In the genomic region with DNA sequence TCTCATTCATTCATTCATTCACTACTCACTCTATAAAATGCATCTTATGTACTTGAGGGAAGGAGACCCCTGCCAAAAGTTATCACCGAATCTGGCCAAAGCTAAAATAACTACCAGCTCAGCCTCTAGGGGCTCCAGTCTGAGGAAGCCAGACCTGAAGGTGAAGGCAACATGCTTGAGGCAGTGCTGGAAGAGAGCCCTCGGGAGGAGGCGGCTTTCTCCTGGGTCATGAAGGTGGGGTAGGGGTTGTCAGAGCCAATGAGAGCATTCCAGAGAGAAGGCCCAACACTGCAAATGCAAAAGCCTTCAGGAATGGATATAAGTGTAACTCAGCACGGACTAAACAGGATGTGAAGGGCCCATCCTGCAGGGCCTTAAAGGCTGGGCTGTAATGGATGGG, we compare ENCODE assay signal across 26 cellular contexts.
DNase-seq lines count a peak whose midpoint lies in the region; ATAC-seq, FAIRE-seq and TF ChIP-seq lines count a peak whose summit lies in the region.
"Had no signal": no experiment of that assay in that cellular context is flagged by ENCODE, and none has a peak within 500 bp of the region (broad histone marks: within the 10 kb centered on the region; RNA-seq: fewer than 3 reads in every experiment).

No MANE protein-coding gene starts in this region.

- CTCF ChIA-PET in HCT116 (lab: Charles Lee): interaction anchor here (0.9 kb wide), 2 partner anchors 8 to 15 kb away, joined by 3 read pairs; no protein-coding TSS in a partner anchor

- no peak overlapping the region for H3K4me2 ChIP-seq in HCT116 (ENCODE audit: low read length)

- no peak for TF ChIP-seq RAD21 in HCT116 (IDR thresholded peaks at IDR 0.05; ENCODE audit: low read depth)

- no peak overlapping the region for H3K9ac ChIP-seq in HCT116 (ENCODE audit: low read length)

- no peaks in the 10 kb centered on the region for H3K9me2 ChIP-seq in HCT116 (ENCODE audit: insufficient read depth)

- TF ChIP-seq POLR2A in HCT116 (IDR thresholded peaks at IDR 0.05; ENCODE audit: borderline replicate concordance, extremely low read depth, insufficient read depth, insufficient read length) (no peak), GM12891 (IDR thresholded peaks at IDR 0.05; ENCODE audit: low read depth, low read length) (no peak)

- H3K27me3 ChIP-seq in HCT116 (ENCODE audit: insufficient read depth, low read length) (no peaks in the 10 kb centered on the region), brain microvascular endothelial cell (replicated peaks) (no peaks in the 10 kb centered on the region)
- H3K27me3 ChIP-seq: thyroid gland had no signal

- H3K79me2 ChIP-seq in HCT116 (ENCODE audit: insufficient read depth, low read length): no peaks in the 10 kb centered on the region

- intact Hi-C loops in HCT116 (cut with micrococcal nuclease): no loop called here

- H3K9me3 ChIP-seq in HCT116 (ENCODE audit: control insufficient read depth in 1 of 2, insufficient read depth in 1 of 2, low read depth in 1 of 2, low read length in 2 of 2): no peaks in the 10 kb centered on the region
- H3K9me3 ChIP-seq: esophagus muscularis mucosa, prostate gland, thyroid gland had no signal

- ATAC-seq in HCT116: peak; percentile 93
- ATAC-seq: activated CD4-positive, CD25-positive, alpha-beta regulatory T cell treated with anti-CD3 and anti-CD28 coated beads, Interleukin-2, amount 50 U/mL, for 24 hours; activated CD8-positive, alpha-beta T cell treated with anti-CD3 and anti-CD28 coated beads, Interleukin-2, amount 10 ng/mL, durations not matched to agents 7 days and 5 days; left lobe of liver; natural killer cell treated with Interleukin-12 subunit alpha and Interleukin-12 subunit beta and Interleukin-15 and Interleukin-18, amount 100 ng/mL, for 72 hours; stimulated activated naive CD8-positive, alpha-beta T cell treated with anti-CD3 and anti-CD28 coated beads, Interleukin-15, Interleukin-2, amounts not matched to agents 100 U/mL and 50 U/mL, for 24 hours had no signal

- H3K4me3 ChIP-seq in HCT116 (replicated peaks in 1 of 2; ENCODE audit: low read depth in 1 of 2, low read length in 2 of 2) (no peak overlapping the region), brain microvascular endothelial cell (ENCODE audit: low read depth, low read length) (no peak overlapping the region)
- H3K4me3 ChIP-seq: esophagus muscularis mucosa, prostate gland, thyroid gland had no signal

- peaks cover 0 to 9% of the 10 kb centered on the region in 2 experiments; a peak in 1 of 4 replicates for H3K4me1 ChIP-seq in HCT116 (ENCODE audit: control insufficient read depth in 1 of 2, insufficient read depth in 2 of 2, low read length in 2 of 2)
- H3K4me1 ChIP-seq: esophagus muscularis mucosa, prostate gland, thyroid gland had no signal

- peak; percentile 31 for DNase-seq in Daoy (ENCODE audit: low read depth)
- no peak for DNase-seq in HCT116 (ENCODE audit: low read depth, low spot score)
- DNase-seq in brain microvascular endothelial cell: no peak
- peak; percentile 29 for DNase-seq in left kidney (ENCODE audit: low read depth, low spot score)
- DNase-seq in NCI-H2227 (lab: John Stamatoyannopoulos, UW; ENCODE audit: unreplicated experiment): no peak
- no peak for DNase-seq in GM12891 (ENCODE audit: insufficient read length, low spot score)
- no peak for DNase-seq in stimulated activated CD4-positive, alpha-beta T cell treated with anti-CD3 and anti-CD28 coated beads, Interleukin-12 subunit alpha, Interleukin-12 subunit beta, amount 100 ng/mL, for 4 hours
- DNase-seq in stimulated activated CD4-positive, alpha-beta T cell treated with anti-CD3 and anti-CD28 coated beads, Interleukin-2, amount 100 ng/mL, for 24 hours: no peak
- DNase-seq: activated CD8-positive, alpha-beta T cell treated with anti-CD3 and anti-CD28 coated beads, Interleukin-2, amount 10 ng/mL, durations not matched to agents 7 days and 5 days; activated naive CD4-positive, alpha-beta T cell treated with Interleukin-2 at 50 U/mL for 16 hours; activated T-cell treated with anti-CD3 and anti-CD28 coated beads, Interleukin-2, amount 50 U/mL, for 1 hour; amniotic stem cell; DMS79 treated with DMSO at 0.1 percent for 48 hours; effector CD4-positive, alpha-beta T cell; KG1; MV-4-11; NCI-H2029 treated with DMSO at 0.1 percent for 48 hours; stimulated activated CD4-positive, alpha-beta T cell treated with anti-CD3 and anti-CD28 coated beads, Interleukin-4, amount 100 ng/mL, for 1 hour; stimulated activated naive CD8-positive, alpha-beta T cell treated with anti-CD3 and anti-CD28 coated beads, Interleukin-15, Interleukin-2, amounts not matched to agents 100 U/mL and 50 U/mL, for 24 hours; T-helper 9 cell; thyroid gland had no signal

- POLR2A ChIA-PET in HCT116 (lab: Charles Lee): no interaction called here

- H4K20me1 ChIP-seq in HCT116 (ENCODE audit: insufficient read depth): no peaks in the 10 kb centered on the region

- H2AFZ ChIP-seq in HCT116 (ENCODE audit: low read depth, low read length, poor library complexity, severe bottlenecking): no peak overlapping the region

- H3K27ac ChIP-seq in HCT116 (ENCODE audit: low read depth, low read length): no peak overlapping the region
- H3K27ac ChIP-seq in brain microvascular endothelial cell: no peak overlapping the region
- H3K27ac ChIP-seq: esophagus muscularis mucosa, prostate gland, thyroid gland had no signal

- FAIRE-seq in GM12891 (lab: Jason Lieb, UNC): no peak

- TF ChIP-seq CTCF in HCT116 (IDR thresholded peaks at IDR 0.05 in 2 of 3, conservative IDR thresholded peaks at IDR 0.05 in 1 of 3; ENCODE audit: borderline replicate concordance in 1 of 3, insufficient read depth in 1 of 3, low read depth in 2 of 3, low read length in 2 of 3) (peak in 2 of 3 experiments; percentile 29 to 35; a peak in 4 of 6 replicates), brain microvascular endothelial cell (IDR thresholded peaks at IDR 0.05; ENCODE audit: low read depth, low read length, missing control alignments) (peak; percentile 48)

- H3K36me3 ChIP-seq in HCT116 (ENCODE audit: control insufficient read depth in 1 of 2, insufficient read depth in 2 of 2, low read length in 2 of 2) (no peaks in the 10 kb centered on the region), brain microvascular endothelial cell (replicated peaks) (no peaks in the 10 kb centered on the region)
- H3K36me3 ChIP-seq: esophagus muscularis mucosa, prostate gland, thyroid gland had no signal

- RAD21 ChIA-PET in HCT116 (lab: Charles Lee; ENCODE audit: low non-redundant PET in 1 of 2, low total read pairs in 2 of 2, uncharacterized antibody in 2 of 2, unreplicated experiment in 2 of 2): no interaction called here

- in situ Hi-C loops in brain microvascular endothelial cell (cut with HindIII; ENCODE audit: low pct_ligation_motif_present, low sequenced_read_pairs): no loop called here

- no TSS peak for BruUV-seq in HCT116 (replicated peaks; lab: Mats Ljungman, UMichigan)

TF ChIP-seq in HCT116, 20 proteins besides CTCF, POLR2A, EP300 and RAD21 (continues in another document):
- TF ChIP-seq TCF7L2 (IDR thresholded peaks at IDR 0.05; ENCODE audit: borderline replicate concordance, extremely low read depth, insufficient read depth, insufficient read length) (no peak), ZFX (IDR thresholded peaks at IDR 0.05) (no peak), CBX3 (IDR thresholded peaks at IDR 0.05; ENCODE audit: low read depth) (no peak), SP1 (IDR thresholded peaks at IDR 0.05; ENCODE audit: low read depth) (no peak)
- TF ChIP-seq, protein P1, sequence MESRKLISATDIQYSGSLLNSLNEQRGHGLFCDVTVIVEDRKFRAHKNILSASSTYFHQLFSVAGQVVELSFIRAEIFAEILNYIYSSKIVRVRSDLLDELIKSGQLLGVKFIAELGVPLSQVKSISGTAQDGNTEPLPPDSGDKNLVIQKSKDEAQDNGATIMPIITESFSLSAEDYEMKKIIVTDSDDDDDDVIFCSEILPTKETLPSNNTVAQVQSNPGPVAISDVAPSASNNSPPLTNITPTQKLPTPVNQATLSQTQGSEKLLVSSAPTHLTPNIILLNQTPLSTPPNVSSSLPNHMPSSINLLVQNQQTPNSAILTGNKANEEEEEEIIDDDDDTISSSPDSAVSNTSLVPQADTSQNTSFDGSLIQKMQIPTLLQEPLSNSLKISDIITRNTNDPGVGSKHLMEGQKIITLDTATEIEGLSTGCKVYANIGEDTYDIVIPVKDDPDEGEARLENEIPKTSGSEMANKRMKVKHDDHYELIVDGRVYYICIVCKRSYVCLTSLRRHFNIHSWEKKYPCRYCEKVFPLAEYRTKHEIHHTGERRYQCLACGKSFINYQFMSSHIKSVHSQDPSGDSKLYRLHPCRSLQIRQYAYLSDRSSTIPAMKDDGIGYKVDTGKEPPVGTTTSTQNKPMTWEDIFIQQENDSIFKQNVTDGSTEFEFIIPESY (IDR thresholded peaks at IDR 0.05; ENCODE audit: extremely low read depth, insufficient replicate concordance, low read length): no peak

TF ChIP-seq in GM12891, 5 proteins besides CTCF, POLR2A, EP300 and RAD21:
- TF ChIP-seq TAF1 (IDR thresholded peaks at IDR 0.05; ENCODE audit: low read depth, low read length) (no peak), PAX5 (IDR thresholded peaks at IDR 0.05; ENCODE audit: insufficient read depth, low read length, severe bottlenecking) (no peak), POLR2AphosphoS5 (IDR thresholded peaks at IDR 0.05; ENCODE audit: low read depth, low read length) (no peak), POU2F2 (IDR thresholded peaks at IDR 0.05; ENCODE audit: low read depth, low read length) (no peak), SPI1 (IDR thresholded peaks at IDR 0.05; ENCODE audit: low read depth, low read length) (no peak)

Comparison
In these comparisons a context has a peak if more than half of its experiments do, and no peak if none do; other contexts are left out.
1. DNase-seq: peak in Daoy (single experiment) and left kidney (single experiment); none in HCT116 (single experiment), brain microvascular endothelial cell (single experiment), NCI-H2227 (single experiment), GM12891 (single experiment), stimulated activated CD4-positive, alpha-beta T cell treated with anti-CD3 and anti-CD28 coated beads, Interleukin-12 subunit alpha, Interleukin-12 subunit beta, amount 100 ng/mL, for 4 hours (single experiment) and stimulated activated CD4-positive, alpha-beta T cell treated with anti-CD3 and anti-CD28 coated beads, Interleukin-2, amount 100 ng/mL, for 24 hours (0 of 2).